22 cellular contexts compared by ENCODE assay signal in genomic region chr20:16107172-16107870, GRCh38.
A peak's percentile ranks its signal among the peaks of the same experiment; 100 is the strongest.
DNase-seq lines count a peak whose midpoint lies in the region; ATAC-seq, FAIRE-seq and TF ChIP-seq lines count a peak whose summit lies in the region.
"Had no signal": no experiment of that assay in that cellular context is flagged by ENCODE, and none has a peak within 500 bp of the region (broad histone marks: within the 10 kb centered on the region; RNA-seq: fewer than 3 reads in every experiment).

No MANE protein-coding gene starts in this region.

- no peak overlapping the region for H2AFZ ChIP-seq in GM23338
- peak overlapping the region; percentile 46; the same call in 1 of the 2 replicates for H2AFZ ChIP-seq in PC-3 (ENCODE audit: low read length)

- no peaks in the 10 kb centered on the region for H4K20me1 ChIP-seq in GM23338 (replicated peaks; ENCODE audit: insufficient read depth)
- H4K20me1 ChIP-seq in PC-3 (ENCODE audit: low read length): no peaks in the 10 kb centered on the region

- H3K9me3 Mint-ChIP-seq in GM23338: no peaks in the 10 kb centered on the region

- H3F3A ChIP-seq in GM23338 (replicated peaks; ENCODE audit: low read depth) (no peaks in the 10 kb centered on the region), PC-3 (ENCODE audit: low read length, unreplicated experiment) (no peaks in the 10 kb centered on the region)

- FAIRE-seq in kidney (lab: Jason Lieb, UNC): no peak
- FAIRE-seq: endothelial cell of umbilical vein, GM12891, pancreas had no signal

- no peak overlapping the region for H3K27ac Mint-ChIP-seq in GM23338
- H3K27ac Mint-ChIP-seq: activated CD4-positive, alpha-beta T cell treated with anti-CD3 and anti-CD28 coated beads for 36 hours had no signal

- no peaks in the 10 kb centered on the region for H3K4me1 ChIP-seq in GM23338 (ENCODE audit: insufficient read depth)
- peaks cover 44% of the 10 kb centered on the region for H3K4me1 ChIP-seq in PC-3 (ENCODE audit: insufficient read depth, low read length)
- no peaks in the 10 kb centered on the region for H3K4me1 ChIP-seq in kidney (ENCODE audit: control insufficient read depth in 1 of 2, insufficient read depth in 1 of 2, low read depth in 1 of 2, low read length in 2 of 2)
- H3K4me1 ChIP-seq: Caco-2, pancreas had no signal

- H3K9me3 ChIP-seq in PC-3 (ENCODE audit: low read length) (no peaks in the 10 kb centered on the region), kidney (ENCODE audit: control insufficient read depth in 1 of 2, low read length in 2 of 2) (no peaks in the 10 kb centered on the region)
- H3K9me3 ChIP-seq: Caco-2, pancreas, thyroid gland had no signal

- H3K27ac ChIP-seq in GM23338 (ENCODE audit: low read depth): no peak overlapping the region
- peak overlapping the region; percentile 93 for H3K27ac ChIP-seq in PC-3 (ENCODE audit: low read length)
- H3K27ac ChIP-seq in kidney (ENCODE audit: low read depth in 2 of 2, low read length in 2 of 2): no peak overlapping the region
- H3K27ac ChIP-seq: pancreas, thyroid gland had no signal

- POLR2A ChIA-PET in PC-3 (lab: Charles Lee; ENCODE audit: unreplicated experiment): interaction anchor here (0.6 kb wide), 1 partner anchor 10 kb away, joined by 3 read pairs; no protein-coding TSS in a partner anchor

- H3K9ac ChIP-seq in PC-3 (ENCODE audit: low read length): peak overlapping the region; percentile 58; the same call in 1 of the 2 replicates
- no peak overlapping the region for H3K9ac ChIP-seq in kidney (ENCODE audit: low read length in 2 of 2)

- ATAC-seq in GM23338: peak; percentile 38; the same call in 2 of the 3 replicates
- ATAC-seq in PC-3: no peak
- ATAC-seq in GM18867 (IDR thresholded peaks at IDR 0.05; ENCODE audit: unreplicated experiment): no peak
- ATAC-seq in GM19463 (IDR thresholded peaks at IDR 0.05; ENCODE audit: unreplicated experiment): no peak
- ATAC-seq: activated CD4-positive, alpha-beta T cell treated with anti-CD3 and anti-CD28 coated beads for 36 hours; left lobe of liver; pancreas had no signal

- H3K36me3 ChIP-seq in GM23338 (ENCODE audit: insufficient read depth): no peaks in the 10 kb centered on the region
- no peaks in the 10 kb centered on the region; the same call in 1 of the 2 replicates for H3K36me3 ChIP-seq in PC-3 (ENCODE audit: low read depth, low read length)
- H3K36me3 ChIP-seq in kidney (ENCODE audit: control insufficient read depth in 1 of 2, insufficient read depth in 2 of 2, low read length in 2 of 2): no peaks in the 10 kb centered on the region
- H3K36me3 ChIP-seq: pancreas, thyroid gland had no signal

- no peak overlapping the region for H3K4me3 ChIP-seq in GM23338
- no peak overlapping the region for H3K4me3 ChIP-seq in PC-3 (ENCODE audit: low read length)
- no peak overlapping the region for H3K4me3 ChIP-seq in kidney (ENCODE audit: low read length in 2 of 2)
- H3K4me3 ChIP-seq: pancreas, smooth muscle cell, thyroid gland had no signal

- BruUV-seq in PC-3 (replicated peaks; lab: Mats Ljungman, UMichigan): no TSS peak

- no peak overlapping the region for H3K4me3 Mint-ChIP-seq in GM23338
- H3K4me3 Mint-ChIP-seq: activated CD4-positive, alpha-beta T cell treated with anti-CD3 and anti-CD28 coated beads for 36 hours had no signal

- CTCF ChIA-PET in PC-3 (lab: Charles Lee): no interaction called here

- no peaks in the 10 kb centered on the region for H3K27me3 ChIP-seq in GM23338 (ENCODE audit: insufficient read depth)
- no peaks in the 10 kb centered on the region for H3K27me3 ChIP-seq in PC-3 (ENCODE audit: low read length)
- H3K27me3 ChIP-seq: pancreas, thyroid gland had no signal

- peaks cover 8% of the 10 kb centered on the region; the same call in 2 of the 3 replicates for H3K4me1 Mint-ChIP-seq in GM23338
- H3K4me1 Mint-ChIP-seq: activated CD4-positive, alpha-beta T cell treated with anti-CD3 and anti-CD28 coated beads for 36 hours had no signal

- H3K79me2 ChIP-seq in GM23338 (replicated peaks; ENCODE audit: insufficient read depth): no peaks in the 10 kb centered on the region
- H3K79me2 ChIP-seq in PC-3 (ENCODE audit: low read length): no peaks in the 10 kb centered on the region

- peaks cover 3% of the 10 kb centered on the region for H3K27me3 Mint-ChIP-seq in GM23338 (ENCODE audit: insufficient read depth, low read depth, poor library complexity)
- H3K27me3 Mint-ChIP-seq: activated CD4-positive, alpha-beta T cell treated with anti-CD3 and anti-CD28 coated beads for 36 hours had no signal

- TF ChIP-seq CTCF in GM23338 (conservative IDR thresholded peaks at IDR 0.05; ENCODE audit: low read depth in 2 of 2) (no peak), PC-3 (conservative IDR thresholded peaks at IDR 0.05; ENCODE audit: low read depth, low read length) (no peak), kidney (IDR thresholded peaks at IDR 0.05; ENCODE audit: borderline replicate concordance, extremely low read depth, insufficient read depth) (no peak)

- H3K36me3 Mint-ChIP-seq in GM23338 (ENCODE audit: low read depth): no peaks in the 10 kb centered on the region

- no peak overlapping the region for H3K4me2 ChIP-seq in GM23338
- peak overlapping the region; percentile 72 for H3K4me2 ChIP-seq in PC-3 (ENCODE audit: low read length)
- H3K4me2 ChIP-seq: smooth muscle cell had no signal

- intact Hi-C loops in PC-3 (cut with micrococcal nuclease) (no loop called here), kidney (cut with DNase I) (no loop called here)

- H3K9me2 ChIP-seq in GM23338 (ENCODE audit: insufficient read depth): peaks cover 23% of the 10 kb centered on the region; the same call in 1 of the 2 replicates
- H3K9me2 ChIP-seq in PC-3 (replicated peaks; ENCODE audit: low read length): no peaks in the 10 kb centered on the region

- DNase-seq in Ammon's horn (ENCODE audit: low spot score) (peak; percentile 23), GM23338 (ENCODE audit: low spot score) (no peak), PC-3 (no peak), kidney (peak; percentile 35), NCI-H2107 (lab: John Stamatoyannopoulos, UW) (no peak), NCI-H1048 (lab: John Stamatoyannopoulos, UW) (no peak)
- DNase-seq: activated CD4-positive, alpha-beta T cell treated with anti-CD3 and anti-CD28 coated beads for 36 hours; activated naive CD4-positive, alpha-beta T cell treated with anti-CD3 and anti-CD28 coated beads, Interleukin-2, amount 50 U/mL, for 16 hours; Caco-2; cortex of kidney; foreskin fibroblast; GF-D8; NCI-H187 treated with DMSO at 0.1 percent for 48 hours; pancreas; SIG-M5; thyroid gland had no signal

TF ChIP-seq in GM23338, 12 proteins besides CTCF, POLR2A, EP300 and RAD21:
- TF ChIP-seq STAT1 (IDR thresholded peaks at IDR 0.05; ENCODE audit: unreplicated experiment) (no peak), ZNF331 (CRISPR knock-in tag; IDR thresholded peaks at IDR 0.05; ENCODE audit: low read depth) (no peak), NANOG (IDR thresholded peaks at IDR 0.05; ENCODE audit: borderline replicate concordance) (no peak), POLR2AphosphoS5 (IDR thresholded peaks at IDR 0.05; ENCODE audit: low read depth) (no peak), JUNB (IDR thresholded peaks at IDR 0.05; ENCODE audit: unreplicated experiment) (no peak), ETS1 (IDR thresholded peaks at IDR 0.05) (no peak)
TF ChIP-seq in GM23338: peak in this region for 0.

Comparison
In these comparisons a context has a peak if more than half of its experiments do, and no peak if none do; other contexts are left out.
1. DNase-seq: peak in Ammon's horn (single experiment) and kidney (single experiment); none in GM23338 (single experiment), PC-3 (single experiment), NCI-H2107 (single experiment) and NCI-H1048 (single experiment).